ENCODE assay signal across 35 cellular contexts in the genomic region with DNA sequence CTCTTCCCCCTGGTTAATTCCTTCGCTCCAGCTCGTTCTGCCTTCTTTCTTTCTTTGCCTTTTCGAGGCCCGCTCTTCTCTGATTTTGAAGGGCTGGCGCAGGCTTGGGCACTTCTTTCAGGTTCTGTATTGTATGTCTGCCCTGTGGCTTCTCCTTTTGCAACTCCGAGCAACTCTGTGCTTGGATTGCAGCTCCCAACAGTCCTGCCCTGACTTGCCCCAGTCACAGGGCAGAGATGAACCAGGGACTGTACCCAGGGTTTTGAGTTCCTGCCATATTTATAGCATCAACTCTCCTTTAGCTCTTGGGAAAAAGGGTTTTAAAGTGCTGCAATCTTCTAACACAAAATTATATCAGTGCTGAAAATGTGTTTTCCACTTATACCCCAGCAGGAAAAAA. TPM values are rescaled to one million over a fixed set of nuclear protein-coding genes. Genes with fewer than 3 reads are reported as not detected.
DNase-seq lines count a peak whose midpoint lies in the region; ATAC-seq and TF ChIP-seq lines count a peak whose summit lies in the region.
"Had no signal": no experiment of that assay in that cellular context is flagged by ENCODE, and none has a peak within 500 bp of the region (broad histone marks: within the 10 kb centered on the region; RNA-seq: fewer than 3 reads in every experiment).

No MANE protein-coding gene starts in this region.

- H3K36me3 Mint-ChIP-seq in T-helper 1 cell treated with Interleukin-12 subunit alpha and Interleukin-12 subunit beta and Interleukin-4 antibody, amounts not matched to agents 30 μg/mL and 1 μg/mL, for 36 hours (ENCODE audit: low read depth) = peaks cover 3% of the 10 kb centered on the region
- H3K36me3 Mint-ChIP-seq in HFFc6 (ENCODE audit: low read depth) = no peaks in the 10 kb centered on the region; the same call in 1 of the 2 replicates
- peaks cover 4 to 43% (median 23%) of the 10 kb centered on the region in 3 donors for H3K36me3 Mint-ChIP-seq in naive thymus-derived CD8-positive, alpha-beta T cell

- H3K4me3 ChIP-seq in mammary epithelial cell (replicated peaks in 1 of 3; ENCODE audit: insufficient read depth in 1 of 3, low read depth in 2 of 3, low read length in 3 of 3) (peak overlapping the region; percentile 30 to 45 (median 41)), prostate gland (no peak overlapping the region)
- H3K4me3 ChIP-seq: ascending aorta, coronary artery, right lobe of liver, SJCRH30 had no signal

- TF ChIP-seq CTCF in HFFc6 (IDR thresholded peaks at IDR 0.05) = no peak
- no peak for TF ChIP-seq CTCF in mammary epithelial cell (conservative IDR thresholded peaks at IDR 0.05 in 1 of 2, IDR thresholded peaks at IDR 0.05 in 1 of 2; ENCODE audit: extremely low read depth in 1 of 2, insufficient read depth in 1 of 2, low read depth in 1 of 2, low read length in 2 of 2)
- TF ChIP-seq CTCF in prostate gland (IDR thresholded peaks at IDR 0.05) = no peak

- H4K20me1 ChIP-seq in mammary epithelial cell (ENCODE audit: insufficient read depth, low read length) = no peaks in the 10 kb centered on the region

- no peak for TF ChIP-seq POLR2A in prostate gland (IDR thresholded peaks at IDR 0.05)

- H3K4me1 ChIP-seq in mammary epithelial cell (ENCODE audit: insufficient read depth, low read length) = peaks cover 9% of the 10 kb centered on the region
- no peaks in the 10 kb centered on the region for H3K4me1 ChIP-seq in prostate gland (replicated peaks)
- H3K4me1 ChIP-seq: ascending aorta, right lobe of liver, SJCRH30 had no signal

- in situ Hi-C loops in mammary epithelial cell (cut with MboI; ENCODE audit: low sequenced_read_pairs in 2 of 2) = no loop called here

- 0% methylated on average over 6 of the region's 6 CpGs for WGBS in mammary epithelial cell (ENCODE audit: low coverage, missing lambda C conversion rate)
- 68% methylated on average over 6 of the region's 6 CpGs for WGBS in prostate gland

- intact Hi-C loops in mammary epithelial cell (cut with micrococcal nuclease) (no loop called here), prostate gland (cut with DNase I) (no loop called here)

- peak overlapping the region; percentile 97 for H2AFZ ChIP-seq in mammary epithelial cell (ENCODE audit: low read depth, low read length)

- no peaks in the 10 kb centered on the region for H3K9me3 ChIP-seq in mammary epithelial cell (replicated peaks; ENCODE audit: insufficient read depth, low read length)
- H3K9me3 ChIP-seq in prostate gland = no peaks in the 10 kb centered on the region
- H3K9me3 ChIP-seq: right lobe of liver had no signal

- peaks cover 17% of the 10 kb centered on the region for H3K4me1 Mint-ChIP-seq in T-helper 1 cell treated with Interleukin-12 subunit alpha and Interleukin-12 subunit beta and Interleukin-4 antibody, amounts not matched to agents 30 μg/mL and 1 μg/mL, for 36 hours (ENCODE audit: low read depth)
- H3K4me1 Mint-ChIP-seq in HFFc6 (ENCODE audit: low read depth) = no peaks in the 10 kb centered on the region
- H3K4me1 Mint-ChIP-seq in naive thymus-derived CD8-positive, alpha-beta T cell = peaks cover 41 to 84% (median 73%) of the 10 kb centered on the region in 4 donors

- H3K79me2 ChIP-seq in mammary epithelial cell (ENCODE audit: insufficient read depth, low read length) = no peaks in the 10 kb centered on the region

- no peaks in the 10 kb centered on the region for H3K36me3 ChIP-seq in mammary epithelial cell (ENCODE audit: insufficient read depth, low read length)
- H3K36me3 ChIP-seq in prostate gland = no peaks in the 10 kb centered on the region
- H3K36me3 ChIP-seq: ascending aorta, right lobe of liver, SJCRH30, WERI-Rb-1 had no signal

- POLR2A ChIA-PET in naive thymus-derived CD8-positive, alpha-beta T cell (lab: Charles Lee) = interaction anchor here (0.7 to 10.7 kb wide), 11 partner anchors 9 to 39 kb away, joined by 3 to 362 read pairs (median 4); partner anchors contain the start of gene CD8A

- dilution Hi-C loops in mammary epithelial cell (cut with HindIII; ENCODE audit: low sequenced_read_pairs) = no loop called here

- DNase-seq in T-helper 1 cell (no peak), HFFc6 (no peak), mammary epithelial cell (peak; percentile 65), NCI-H2107 treated with DMSO at 0.1 percent for 48 hours (lab: John Stamatoyannopoulos, UW; ENCODE audit: unreplicated experiment) (no peak), prostate gland (ENCODE audit: low spot score) (no peak)
- no peak for DNase-seq in naive thymus-derived CD8-positive, alpha-beta T cell
- DNase-seq: activated CD4-positive, alpha-beta T cell treated with anti-CD3 and anti-CD28 coated beads for 48 hours; DND-41; effector CD8-positive, alpha-beta T cell; head of caudate nucleus; kidney; left ventricle myocardium superior; NCI-H1092; NCI-H1694; NCI-H2171 treated with DMSO at 0.1 percent for 48 hours; NCI-H510A; nucleus accumbens; right lobe of liver; SJCRH30; stimulated activated CD4-positive, alpha-beta T cell treated with anti-CD3 and anti-CD28 coated beads, Interleukin-12 subunit alpha, Interleukin-12 subunit beta, amount 100 ng/mL, for 4 hours; stimulated activated CD4-positive, alpha-beta T cell treated with anti-CD3 and anti-CD28 coated beads, Interleukin-2, amount 100 ng/mL, for 48 hours; SW 1271; trophoblast cell; WERI-Rb-1 had no signal

- no peak for ATAC-seq in naive thymus-derived CD8-positive, alpha-beta T cell
- ATAC-seq in activated CD4-positive, CD25-positive, alpha-beta regulatory T cell treated with anti-CD3 and anti-CD28 coated beads, Interleukin-2, amount 50 U/mL, for 24 hours = no peak
- ATAC-seq: activated naive CD4-positive, alpha-beta T cell treated with anti-CD3 and anti-CD28 coated beads, Interleukin-2, amount 50 U/mL, for 72 hours; left ventricle myocardium superior; right lobe of liver had no signal

- no TSS peak for BruUV-seq in mammary epithelial cell (replicated peaks; lab: Mats Ljungman, UMichigan)

- H3K27ac Mint-ChIP-seq in T-helper 1 cell treated with Interleukin-12 subunit alpha and Interleukin-12 subunit beta and Interleukin-4 antibody, amounts not matched to agents 30 μg/mL and 1 μg/mL, for 36 hours = peak overlapping the region; percentile 9
- H3K27ac Mint-ChIP-seq in HFFc6 = no peak overlapping the region
- peak overlapping the region; percentile 92 to 99 (median 96) for H3K27ac Mint-ChIP-seq in naive thymus-derived CD8-positive, alpha-beta T cell
- H3K27ac Mint-ChIP-seq: activated naive CD4-positive, alpha-beta T cell treated with anti-CD3 and anti-CD28 coated beads, Interleukin-2, amount 50 U/mL, for 72 hours; progenitor cell of endocrine pancreas had no signal

- H3K4me2 ChIP-seq in mammary epithelial cell (ENCODE audit: insufficient read depth, low read depth, low read length) = peak overlapping the region; percentile 79

- H3K9me3 Mint-ChIP-seq in T-helper 1 cell treated with Interleukin-12 subunit alpha and Interleukin-12 subunit beta and Interleukin-4 antibody, amounts not matched to agents 30 μg/mL and 1 μg/mL, for 36 hours = peaks cover 13% of the 10 kb centered on the region
- H3K9me3 Mint-ChIP-seq in HFFc6 = peaks cover 6% of the 10 kb centered on the region
- H3K9me3 Mint-ChIP-seq in naive thymus-derived CD8-positive, alpha-beta T cell = peaks cover 0 to 4% (median 0%) of the 10 kb centered on the region in 9 donors

- CTCF ChIA-PET in mammary epithelial cell (lab: Charles Lee; ENCODE audit: low non-redundant PET) = no interaction called here

- H3K9ac ChIP-seq in mammary epithelial cell (ENCODE audit: insufficient read depth, low read length) = peak overlapping the region; percentile 50

- H3K27ac ChIP-seq in mammary epithelial cell (ENCODE audit: insufficient read depth, low read depth, low read length) = peak overlapping the region; percentile 52
- no peak overlapping the region for H3K27ac ChIP-seq in prostate gland
- H3K27ac ChIP-seq: ascending aorta, coronary artery, right lobe of liver, SJCRH30, WERI-Rb-1 had no signal

- peaks cover 15% of the 10 kb centered on the region for H3K27me3 Mint-ChIP-seq in T-helper 1 cell treated with Interleukin-12 subunit alpha and Interleukin-12 subunit beta and Interleukin-4 antibody, amounts not matched to agents 30 μg/mL and 1 μg/mL, for 36 hours (ENCODE audit: low read depth)
- H3K27me3 Mint-ChIP-seq in HFFc6 (ENCODE audit: insufficient read depth) = peaks cover 18% of the 10 kb centered on the region
- no peaks in the 10 kb centered on the region for H3K27me3 Mint-ChIP-seq in naive thymus-derived CD8-positive, alpha-beta T cell

- H3K27me3 ChIP-seq in mammary epithelial cell (ENCODE audit: insufficient read depth, low read length) (no peaks in the 10 kb centered on the region), prostate gland (replicated peaks; ENCODE audit: insufficient read depth) (peaks cover 3% of the 10 kb centered on the region)
- H3K27me3 ChIP-seq: ascending aorta, right lobe of liver had no signal

- H3K4me3 Mint-ChIP-seq in T-helper 1 cell treated with Interleukin-12 subunit alpha and Interleukin-12 subunit beta and Interleukin-4 antibody, amounts not matched to agents 30 μg/mL and 1 μg/mL, for 36 hours = no peak overlapping the region
- peak overlapping the region; percentile 72; the same call in 1 of the 2 replicates for H3K4me3 Mint-ChIP-seq in HFFc6
- H3K4me3 Mint-ChIP-seq in naive thymus-derived CD8-positive, alpha-beta T cell = peak overlapping the region; percentile 79 to 99 (median 90)

RNA-seq across cellular contexts. Expression of gene CD8A, which starts 31.1 kb away (rescaled TPM):
- total RNA-seq in HFFc6 (2021; fragmentation: NEBNext Ultra II Directional; extraction: Animal tissue kit (Norgen Biotek cat#: 25700)) = not detected
- total RNA-seq in mammary epithelial cell = under 1 TPM; 0.17 to 0.56 TPM
- 0.15 TPM for polyA plus RNA-seq in mammary epithelial cell
- not detected for polyA minus RNA-seq in mammary epithelial cell
- 100 to 1,000 TPM; 272 to 273 TPM for total RNA-seq in naive thymus-derived CD8-positive, alpha-beta T cell
- 1,000 to 10,000 TPM in 1 of 3 donors, 100 to 1,000 TPM in 2; 885 to 1,018 (median 934) TPM for polyA plus RNA-seq in naive thymus-derived CD8-positive, alpha-beta T cell
- 1 to 10 TPM; 1.3 to 2.5 TPM for total RNA-seq in prostate gland
- total RNA-seq: fibroblast of villous mesenchyme, H4, HT-29, myocyte, RPMI7951 had no signal

RNA-seq across cellular contexts. Expression of gene CD8B, which starts 39.8 kb away (rescaled TPM):
- total RNA-seq in HFFc6 (2021; fragmentation: NEBNext Ultra II Directional; extraction: Animal tissue kit (Norgen Biotek cat#: 25700)) = not detected
- total RNA-seq in mammary epithelial cell (not detected), prostate gland (1 to 10 TPM; 1.1 to 1.3 TPM)
- polyA plus RNA-seq in mammary epithelial cell = not detected
- polyA minus RNA-seq in mammary epithelial cell = not detected
- 100 to 1,000 TPM; 456 TPM for total RNA-seq in naive thymus-derived CD8-positive, alpha-beta T cell
- polyA plus RNA-seq in naive thymus-derived CD8-positive, alpha-beta T cell = 1,000 to 10,000 TPM; 2,040 to 2,487 (median 2,320) TPM
- total RNA-seq: ascending aorta, fibroblast of villous mesenchyme, H4, HT-29, myocyte, progenitor cell of endocrine pancreas, RPMI7951, SJCRH30 had no signal

Comparison
In these comparisons a context has a peak if more than half of its experiments do, and no peak if none do; other contexts are left out.
1. H3K4me3 ChIP-seq: peak in mammary epithelial cell (3 of 3); none in prostate gland (0 of 2).
2. RNA of gene CD8A, which starts 31.1 kb away (total RNA-seq): 272 to 273 TPM in naive thymus-derived CD8-positive, alpha-beta T cell; 1.3 to 2.5 TPM in prostate gland, 0.17 to 0.56 TPM in mammary epithelial cell and not detected in HFFc6; every median in the first group is over 10 times any median in the second.
3. RNA of gene CD8B, which starts 39.8 kb away (total RNA-seq): 456 TPM in naive thymus-derived CD8-positive, alpha-beta T cell; 1.1 to 1.3 TPM in prostate gland, not detected in HFFc6 and not detected in mammary epithelial cell; every median in the first group is over 100 times any median in the second.